In the genomic region with DNA sequence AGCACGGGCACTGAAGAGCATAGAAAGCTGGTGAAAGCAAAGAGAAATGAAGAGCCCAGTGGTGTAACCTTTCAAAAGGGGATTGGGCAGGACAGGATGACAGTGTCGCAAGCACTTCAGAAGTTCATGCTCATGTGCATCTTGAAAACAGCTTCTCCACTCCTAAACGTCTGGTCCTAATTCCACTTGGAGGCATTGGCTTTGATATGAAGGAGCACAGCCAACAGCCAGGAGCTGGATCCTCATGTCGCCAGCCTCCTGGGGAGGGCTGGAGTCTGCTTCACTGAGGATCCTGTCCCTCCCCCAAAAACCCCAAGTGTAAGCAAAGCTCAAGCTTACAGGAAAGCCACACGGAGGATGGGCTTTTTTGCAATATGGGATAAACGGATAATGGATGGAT, we compare ENCODE assay signal across 16 cellular contexts.
"Had no signal": no experiment of that assay in that cellular context is flagged by ENCODE, and none has a peak within 500 bp of the region (broad histone marks: within the 10 kb centered on the region; RNA-seq: fewer than 3 reads in every experiment).

No MANE protein-coding gene starts in this region.

- H3K36me3 Mint-ChIP-seq: activated CD8-positive, alpha-beta memory T cell treated with anti-CD3 and anti-CD28 coated beads, Interleukin-2, amount 10 ng/mL, durations not matched to agents 7 days and 5 days; activated naive CD4-positive, alpha-beta T cell treated with anti-CD3 and anti-CD28 coated beads, Interleukin-2, amount 50 U/mL, for 24 hours; naive thymus-derived CD4-positive, alpha-beta T cell had no signal

- H3K27ac Mint-ChIP-seq: activated CD8-positive, alpha-beta memory T cell treated with anti-CD3 and anti-CD28 coated beads, Interleukin-2, amount 10 ng/mL, durations not matched to agents 7 days and 5 days; activated naive CD4-positive, alpha-beta T cell treated with anti-CD3 and anti-CD28 coated beads, Interleukin-2, amount 50 U/mL, for 24 hours; activated T-helper 2 cell treated with anti-CD3 and anti-CD28 coated beads, Interferon-gamma antibody, Interleukin-2, Interleukin-4, amounts not matched to agents 10 μg/mL and 5 μg/mL and 100 μg/mL, durations not matched to agents 14 hours and 24 hours and 36 hours; naive thymus-derived CD4-positive, alpha-beta T cell had no signal

- H3K36me3 ChIP-seq: left lung, neutrophil, thyroid gland had no signal

- H2AFZ ChIP-seq: hepatocyte had no signal

- DNase-seq: activated CD4-positive, alpha-beta T cell treated with anti-CD3 and anti-CD28 coated beads for 1 hour; activated CD4-positive, alpha-beta T cell treated with anti-CD3 and anti-CD28 coated beads, Interleukin-2, amount 50 U/mL, for 48 hours; activated CD8-positive, alpha-beta memory T cell treated with anti-CD3 and anti-CD28 coated beads, Interleukin-2, amount 10 ng/mL, durations not matched to agents 7 days and 5 days; activated T-cell treated with anti-CD3 and anti-CD28 coated beads, Interleukin-2, amount 50 U/mL, for 1 hour; caudate nucleus; left lung; mammary epithelial cell; naive thymus-derived CD4-positive, alpha-beta T cell; stimulated activated CD4-positive, alpha-beta T cell treated with anti-CD3 and anti-CD28 coated beads, Interleukin-12 subunit alpha, Interleukin-12 subunit beta, amount 100 ng/mL, for 4 hours; stimulated activated CD4-positive, alpha-beta T cell treated with anti-CD3 and anti-CD28 coated beads, Interleukin-2, amount 100 ng/mL, for 24 hours; T-helper 9 cell; thyroid gland had no signal

- H3K9me3 Mint-ChIP-seq: activated naive CD4-positive, alpha-beta T cell treated with anti-CD3 and anti-CD28 coated beads, Interleukin-2, amount 50 U/mL, for 24 hours; activated T-helper 2 cell treated with anti-CD3 and anti-CD28 coated beads, Interferon-gamma antibody, Interleukin-2, Interleukin-4, amounts not matched to agents 10 μg/mL and 5 μg/mL and 100 μg/mL, durations not matched to agents 14 hours and 24 hours and 36 hours had no signal

- H3K9me3 ChIP-seq: left lung, neutrophil, thyroid gland had no signal

- H3K4me2 ChIP-seq: hepatocyte had no signal

- H3K4me1 Mint-ChIP-seq: activated naive CD4-positive, alpha-beta T cell treated with anti-CD3 and anti-CD28 coated beads, Interleukin-2, amount 50 U/mL, for 24 hours; naive thymus-derived CD4-positive, alpha-beta T cell had no signal

- H3K27ac ChIP-seq: hepatocyte, left lung, neutrophil, thyroid gland had no signal

- H3K4me1 ChIP-seq: left lung, thyroid gland had no signal

- H3K4me3 Mint-ChIP-seq: activated CD8-positive, alpha-beta memory T cell treated with anti-CD3 and anti-CD28 coated beads, Interleukin-2, amount 10 ng/mL, durations not matched to agents 7 days and 5 days; activated naive CD4-positive, alpha-beta T cell treated with anti-CD3 and anti-CD28 coated beads, Interleukin-2, amount 50 U/mL, for 24 hours; naive thymus-derived CD4-positive, alpha-beta T cell had no signal

- H3K79me2 ChIP-seq: hepatocyte had no signal

- H3K4me3 ChIP-seq: hepatocyte, left lung, thyroid gland had no signal

- H3K27me3 ChIP-seq: hepatocyte, left lung, neutrophil, thyroid gland had no signal
